26 cellular contexts compared by ENCODE assay signal in genomic region chr12:109568486-109568885, GRCh38.
"Had no signal": no experiment of that assay in that cellular context is flagged by ENCODE, and none has a peak within 500 bp of the region (broad histone marks: within the 10 kb centered on the region; RNA-seq: fewer than 3 reads in every experiment).

No MANE protein-coding gene starts in this region.

- H3K9me3 Mint-ChIP-seq: mesothelial cell of epicardium; naive B cell; natural killer cell; stimulated activated memory B cell treated with anti-CD40 and anti-IgM and Interleukin-4, amounts not matched to agents 10 μg/mL and 1 μg/mL and 100 μg/mL, for 72 hours; stimulated activated naive CD8-positive, alpha-beta T cell treated with anti-CD3 and anti-CD28 coated beads, Interleukin-15, amount 100 ng/mL, for 72 hours; type B pancreatic cell had no signal

- DNase-seq: hippocampal formation; kidney glomerular epithelial cell; left colon; left lung; mesendoderm; naive B cell; natural killer cell; nucleus accumbens; psoas muscle; stimulated activated CD4-positive, alpha-beta T cell treated with anti-CD3 and anti-CD28 coated beads, Interleukin-1b, Interleukin-23, amount 100 ng/mL, for 48 hours; stimulated activated CD4-positive, alpha-beta T cell treated with anti-CD3 and anti-CD28 coated beads, Interleukin-2, amount 100 ng/mL, for 48 hours; stimulated activated CD4-positive, alpha-beta T cell treated with anti-CD3 and anti-CD28 coated beads, Interleukin-4, amount 100 ng/mL, for 4 hours; stimulated activated CD8-positive, alpha-beta memory T cell treated with anti-CD3 and anti-CD28 coated beads, Interleukin-4, amount 100 ng/mL, for 48 hours; stimulated activated naive CD4-positive, alpha-beta T cell treated with Interleukin-2 at 50 U/mL for 16 hours; stimulated activated naive CD8-positive, alpha-beta T cell treated with anti-CD3 and anti-CD28 coated beads, Interleukin-15, amount 100 ng/mL, for 72 hours; substantia nigra; uterus had no signal

- H3K27ac ChIP-seq: left lung, parathyroid adenoma, psoas muscle, right atrium auricular region, tibial nerve, uterus had no signal

- H3K36me3 ChIP-seq: uterus had no signal

- H3K4me3 Mint-ChIP-seq: mesothelial cell of epicardium; natural killer cell; stimulated activated memory B cell treated with anti-CD40 and anti-IgM and Interleukin-4, amounts not matched to agents 10 μg/mL and 1 μg/mL and 100 μg/mL, for 72 hours; stimulated activated naive CD8-positive, alpha-beta T cell treated with anti-CD3 and anti-CD28 coated beads, Interleukin-15, amount 100 ng/mL, for 72 hours; type B pancreatic cell had no signal

- H3K27me3 ChIP-seq: left lung, right atrium auricular region, right lobe of liver, tibial nerve, uterus had no signal

- H3K9me3 ChIP-seq: left lung, psoas muscle, right atrium auricular region, right lobe of liver, tibial nerve, uterus had no signal

- ATAC-seq: left colon; left lung; natural killer cell; psoas muscle; stimulated activated memory B cell treated with anti-CD40 and anti-IgM and Interleukin-4, amounts not matched to agents 10 μg/mL and 1 μg/mL and 100 μg/mL, for 72 hours; stimulated activated naive CD8-positive, alpha-beta T cell treated with anti-CD3 and anti-CD28 coated beads, Interleukin-15, amount 100 ng/mL, for 72 hours had no signal

- H3K4me3 ChIP-seq: left lung, lung, psoas muscle, right atrium auricular region, right lobe of liver, smooth muscle cell, tibial nerve, uterus had no signal

- H3K9ac ChIP-seq: parathyroid adenoma had no signal

- H3K36me3 Mint-ChIP-seq: naive B cell, natural killer cell had no signal

- H3K4me2 ChIP-seq: smooth muscle cell had no signal

- H2AFZ ChIP-seq: parathyroid adenoma had no signal

- H3K27me3 Mint-ChIP-seq: naive B cell; stimulated activated memory B cell treated with anti-CD40 and anti-IgM and Interleukin-4, amounts not matched to agents 10 μg/mL and 1 μg/mL and 100 μg/mL, for 72 hours; stimulated activated naive CD8-positive, alpha-beta T cell treated with anti-CD3 and anti-CD28 coated beads, Interleukin-15, amount 100 ng/mL, for 72 hours; type B pancreatic cell had no signal

- H3K27ac Mint-ChIP-seq: mesothelial cell of epicardium; natural killer cell; stimulated activated memory B cell treated with anti-CD40 and anti-IgM and Interleukin-4, amounts not matched to agents 10 μg/mL and 1 μg/mL and 100 μg/mL, for 72 hours; type B pancreatic cell had no signal
